In genomic region chr10:132548869-132549268, GRCh38 we compare ENCODE assay signal across 16 cellular contexts.
"Had no signal": no experiment of that assay in that cellular context is flagged by ENCODE, and none has a peak within 500 bp of the region (broad histone marks: within the 10 kb centered on the region; RNA-seq: fewer than 3 reads in every experiment).

No MANE protein-coding gene starts in this region.

- H3K9me3 Mint-ChIP-seq: activated naive CD4-positive, alpha-beta T cell treated with anti-CD3 and anti-CD28 coated beads, Interleukin-2, amount 10 ng/mL, durations not matched to agents 7 days and 5 days; activated T-helper 17 cell treated with anti-CD3 and anti-CD28 coated beads, Interleukin-2, amount 50 U/mL, for 72 hours; effector memory CD8-positive, alpha-beta T cell; nephron had no signal

- H3K36me3 ChIP-seq: ascending aorta, breast epithelium had no signal

- H3K4me3 ChIP-seq: ascending aorta, breast epithelium had no signal

- H3K27ac ChIP-seq: ascending aorta, breast epithelium, foreskin keratinocyte had no signal

- DNase-seq: activated naive CD4-positive, alpha-beta T cell treated with anti-CD3 and anti-CD28 coated beads, Interleukin-2, amount 10 ng/mL, durations not matched to agents 7 days and 5 days; dermis blood vessel endothelial cell; effector memory CD8-positive, alpha-beta T cell; foreskin keratinocyte; glutamatergic neuron; hypothalamus; kidney glomerular epithelial cell; left ventricle myocardium superior; mesendoderm; stimulated activated naive CD4-positive, alpha-beta T cell treated with Interleukin-2 at 50 U/mL for 16 hours; trophoblast cell had no signal

- H3K27ac Mint-ChIP-seq: activated naive CD4-positive, alpha-beta T cell treated with anti-CD3 and anti-CD28 coated beads, Interleukin-2, amount 10 ng/mL, durations not matched to agents 7 days and 5 days; activated T-helper 17 cell treated with anti-CD3 and anti-CD28 coated beads, Interleukin-2, amount 50 U/mL, for 72 hours; effector memory CD8-positive, alpha-beta T cell; nephron had no signal

- H3K4me1 ChIP-seq: breast epithelium, foreskin keratinocyte had no signal

- H3K4me3 Mint-ChIP-seq: activated naive CD4-positive, alpha-beta T cell treated with anti-CD3 and anti-CD28 coated beads, Interleukin-2, amount 10 ng/mL, durations not matched to agents 7 days and 5 days; activated T-helper 17 cell treated with anti-CD3 and anti-CD28 coated beads, Interleukin-2, amount 50 U/mL, for 72 hours; effector memory CD8-positive, alpha-beta T cell; nephron had no signal

- ATAC-seq: activated CD4-positive, CD25-positive, alpha-beta regulatory T cell treated with anti-CD3 and anti-CD28 coated beads, Interleukin-2, amount 50 U/mL, for 24 hours; activated T-helper 17 cell treated with anti-CD3 and anti-CD28 coated beads, Interleukin-2, amount 50 U/mL, for 72 hours; effector memory CD8-positive, alpha-beta T cell; foreskin keratinocyte; left ventricle myocardium superior had no signal

- H3K27me3 Mint-ChIP-seq: activated T-helper 17 cell treated with anti-CD3 and anti-CD28 coated beads, Interleukin-2, amount 50 U/mL, for 72 hours; effector memory CD8-positive, alpha-beta T cell had no signal

- H3K27me3 ChIP-seq: ascending aorta, foreskin keratinocyte had no signal

- H3K9me3 ChIP-seq: ascending aorta, breast epithelium had no signal
